Comparison of ENCODE assay signal across 18 cellular contexts in the genomic region with DNA sequence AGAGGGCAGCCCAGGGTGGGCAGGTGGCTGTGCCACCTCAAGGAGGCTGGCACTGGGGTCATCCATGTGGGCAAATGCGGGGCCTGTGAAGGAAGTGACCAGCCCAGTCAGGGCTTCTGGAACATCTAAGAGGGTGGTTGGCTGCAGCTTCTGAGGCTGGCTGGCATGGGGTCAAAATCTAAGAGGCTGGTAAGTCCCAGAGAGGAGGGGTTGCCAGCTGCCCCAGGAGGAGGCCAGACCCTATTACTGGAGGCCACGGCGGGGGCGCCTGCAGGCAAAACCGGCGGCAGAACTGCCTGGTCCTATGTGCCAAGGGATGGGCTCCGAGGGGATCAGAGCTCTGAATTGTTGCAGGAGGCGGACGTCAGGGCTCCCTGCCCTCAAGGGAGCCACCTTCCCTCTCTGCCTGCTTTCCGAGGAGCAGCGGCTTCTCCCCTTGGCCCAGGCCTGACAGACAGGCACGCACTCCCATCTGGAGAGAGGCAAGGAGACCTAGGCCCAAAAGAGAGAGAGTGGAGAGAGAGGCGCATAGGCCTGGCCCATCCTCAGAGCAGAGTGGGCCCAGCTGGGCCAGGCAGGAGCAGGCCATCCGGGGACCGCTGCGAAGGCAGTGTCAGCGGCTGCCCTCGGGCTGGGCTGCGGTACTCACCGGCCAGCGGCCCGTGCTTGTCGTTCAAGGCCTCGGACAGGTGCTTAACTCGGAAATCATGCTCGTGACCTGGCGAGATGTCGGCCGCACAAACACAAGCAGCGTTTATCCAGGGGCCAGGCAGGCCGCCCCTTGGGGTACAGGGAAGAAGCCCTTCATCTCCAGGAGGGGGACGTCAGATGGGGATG. TPM values are rescaled to one million over a fixed set of nuclear protein-coding genes. Genes with fewer than 3 reads are reported as not detected.
"Had no signal": no experiment of that assay in that cellular context is flagged by ENCODE, and none has a peak within 500 bp of the region (broad histone marks: within the 10 kb centered on the region; RNA-seq: fewer than 3 reads in every experiment).

No MANE protein-coding gene starts in this region.

- FAIRE-seq: keratinocyte, small intestine had no signal

- H3K27ac Mint-ChIP-seq: activated CD8-positive, alpha-beta memory T cell treated with anti-CD3 and anti-CD28 coated beads, Interleukin-2, amount 10 ng/mL, durations not matched to agents 7 days and 5 days had no signal

- H3K4me1 Mint-ChIP-seq: activated CD8-positive, alpha-beta memory T cell treated with anti-CD3 and anti-CD28 coated beads, Interleukin-2, amount 10 ng/mL, durations not matched to agents 7 days and 5 days had no signal

- H3K27me3 ChIP-seq: gastrocnemius medialis, ovary, tibial artery, vagina had no signal

- H3K36me3 ChIP-seq: ovary had no signal

- H3K4me1 ChIP-seq: gastrocnemius medialis, tibial artery, vagina had no signal

- ATAC-seq: activated CD8-positive, alpha-beta memory T cell treated with anti-CD3 and anti-CD28 coated beads, Interleukin-2, amount 10 ng/mL, durations not matched to agents 7 days and 5 days; activated T-cell treated with anti-CD3 and anti-CD28 coated beads, Interleukin-2, amount 50 U/mL, for 4 hours; gastrocnemius medialis had no signal

- H3K27me3 Mint-ChIP-seq: activated CD8-positive, alpha-beta memory T cell treated with anti-CD3 and anti-CD28 coated beads, Interleukin-2, amount 10 ng/mL, durations not matched to agents 7 days and 5 days had no signal

- H3K4me3 ChIP-seq: gastrocnemius medialis, ovary, tibial artery, vagina had no signal

- H3K27ac ChIP-seq: gastrocnemius medialis, ovary, tibial artery, vagina had no signal

- DNase-seq: activated CD4-positive, alpha-beta T cell treated with anti-CD3 and anti-CD28 coated beads, Interleukin-2, amount 50 U/mL, for 48 hours; activated CD4-positive, CD25-positive, alpha-beta regulatory T cell treated with anti-CD3 and anti-CD28 coated beads, Interleukin-2, amount 50 U/mL, for 72 hours; activated CD8-positive, alpha-beta memory T cell treated with anti-CD3 and anti-CD28 coated beads, Interleukin-2, amount 10 ng/mL, durations not matched to agents 7 days and 5 days; activated gamma-delta T cell treated with Interleukin-2 at 50 U/mL for 16 hours; activated T-cell treated with anti-CD3 and anti-CD28 coated beads, Interleukin-2, amount 50 U/mL, for 4 hours; cortex of kidney; effector CD8-positive, alpha-beta T cell; gastrocnemius medialis; nephron progenitor cell; small intestine; tibial artery had no signal

- H3K9me3 Mint-ChIP-seq: activated T-cell treated with anti-CD3 and anti-CD28 coated beads, Interleukin-2, amount 50 U/mL, for 4 hours; nephron progenitor cell had no signal

- H3K9me3 ChIP-seq: gastrocnemius medialis, ovary, tibial artery, vagina had no signal

- H3K4me3 Mint-ChIP-seq: activated CD8-positive, alpha-beta memory T cell treated with anti-CD3 and anti-CD28 coated beads, Interleukin-2, amount 10 ng/mL, durations not matched to agents 7 days and 5 days; activated T-cell treated with anti-CD3 and anti-CD28 coated beads, Interleukin-2, amount 50 U/mL, for 4 hours; nephron progenitor cell had no signal

RNA-seq across cellular contexts. Expression of a gene that starts 10.9 kb away (rescaled TPM):
- total RNA-seq: fibroblast of lung, gastrocnemius medialis, liver, mesenteric fat pad, renal cortical epithelial cell, vagina had no signal

RNA-seq across cellular contexts. Expression of a gene that starts 15.3 kb away (rescaled TPM):
- total RNA-seq: fibroblast of lung, mesenteric fat pad, vagina had no signal

RNA-seq across cellular contexts. Expression of a gene that starts 51.1 kb away (rescaled TPM):
- total RNA-seq: fibroblast of lung, vagina had no signal
